In genomic region chr1:63368131-63368530, GRCh38 we compare ENCODE assay signal across 8 cellular contexts. TPM values are rescaled to one million over a fixed set of nuclear protein-coding genes. Genes with fewer than 3 reads are reported as not detected.
A peak's percentile ranks its signal among the peaks of the same experiment; 100 is the strongest.
DNase-seq lines count a peak whose midpoint lies in the region; ATAC-seq and TF ChIP-seq lines count a peak whose summit lies in the region.

No MANE protein-coding gene starts in this region.

- H3K27me3 ChIP-seq in A673 (replicated peaks; ENCODE audit: insufficient read depth, low read depth, low read length, poor library complexity) = no peaks in the 10 kb centered on the region
- no peaks in the 10 kb centered on the region for H3K27me3 ChIP-seq in brain microvascular endothelial cell (replicated peaks)

- intact Hi-C loops in A673 (cut with micrococcal nuclease; ENCODE audit: unreplicated experiment) = no loop called here

- POLR2A ChIA-PET in A673 (lab: Charles Lee; ENCODE audit: low non-redundant PET) = no interaction called here

- TF ChIP-seq CTCF in A673 (conservative IDR thresholded peaks at IDR 0.05; ENCODE audit: low read depth, low read length) (no peak), GM13976 (IDR thresholded peaks at IDR 0.05; ENCODE audit: borderline replicate concordance, control extremely low read depth, extremely low read depth, insufficient read depth, missing control alignments) (no peak), LNCaP clone FGC (IDR thresholded peaks at IDR 0.05; ENCODE audit: control insufficient read depth, extremely low read depth, insufficient read depth) (no peak), brain microvascular endothelial cell (IDR thresholded peaks at IDR 0.05; ENCODE audit: low read depth, low read length, missing control alignments) (no peak), mesothelial cell of epicardium (IDR thresholded peaks at IDR 0.05; ENCODE audit: unreplicated experiment) (no peak)

- BruUV-seq in A673 (replicated peaks; lab: Mats Ljungman, UMichigan) = no TSS peak

- peak overlapping the region; percentile 83 for H3K27ac ChIP-seq in A673 (ENCODE audit: low read depth, low read length, poor library complexity, severe bottlenecking)
- no peak overlapping the region for H3K27ac ChIP-seq in brain microvascular endothelial cell

- no peak for ATAC-seq in HG02571 (IDR thresholded peaks at IDR 0.05; ENCODE audit: unreplicated experiment)

- peak overlapping the region; percentile 95 for H3K4me3 Mint-ChIP-seq in mesothelial cell of epicardium

- DNase-seq in A673 (ENCODE audit: low spot score) (peak; percentile 21), GM13976 (ENCODE audit: low spot score) (peak; percentile 36), LNCaP clone FGC (ENCODE audit: low read depth) (no peak), brain microvascular endothelial cell (no peak), mesothelial cell of epicardium (ENCODE audit: low spot score in 2 of 2, unreplicated experiment in 2 of 2) (no peak), mucosa of gallbladder (ENCODE audit: low spot score) (no peak), NCI-H1436 treated with DMSO at 0.1 percent for 48 hours (lab: John Stamatoyannopoulos, UW) (no peak)

- peaks cover 12% of the 10 kb centered on the region for H3K4me1 ChIP-seq in A673 (ENCODE audit: insufficient read depth, low read length, poor library complexity, severe bottlenecking)

- peaks cover 13% of the 10 kb centered on the region for H3K4me1 Mint-ChIP-seq in mesothelial cell of epicardium

- H3K9me3 ChIP-seq in A673 (ENCODE audit: low read depth, low read length, poor library complexity, severe bottlenecking) = no peaks in the 10 kb centered on the region

- H3K36me3 ChIP-seq in A673 (ENCODE audit: insufficient read depth, low read length, poor library complexity, severe bottlenecking) (peaks cover 20% of the 10 kb centered on the region), brain microvascular endothelial cell (replicated peaks) (no peaks in the 10 kb centered on the region)

- H3K27me3 Mint-ChIP-seq in mesothelial cell of epicardium (ENCODE audit: low read depth) = no peaks in the 10 kb centered on the region

- peak overlapping the region; percentile 92 for H3K4me3 ChIP-seq in A673 (ENCODE audit: low read depth, low read length, poor library complexity, severe bottlenecking)
- H3K4me3 ChIP-seq in LNCaP clone FGC (ENCODE audit: low read depth, low read length) = peak overlapping the region; percentile 94
- H3K4me3 ChIP-seq in brain microvascular endothelial cell (ENCODE audit: low read depth, low read length) = peak overlapping the region; percentile 97

- peak overlapping the region; percentile 81 for H3K27ac Mint-ChIP-seq in mesothelial cell of epicardium

- CTCF ChIA-PET in A673 (lab: Charles Lee) = no interaction called here

- H3K36me3 Mint-ChIP-seq in mesothelial cell of epicardium = peaks cover 3% of the 10 kb centered on the region

- in situ Hi-C loops in GM13976 (cut with MboI; ENCODE audit: low sequenced_read_pairs, unreplicated experiment) (no loop called here), brain microvascular endothelial cell (cut with HindIII; ENCODE audit: low pct_ligation_motif_present, low sequenced_read_pairs) (no loop called here)

- no peaks in the 10 kb centered on the region for H3K9me3 Mint-ChIP-seq in mesothelial cell of epicardium

RNA-seq across cellular contexts. Expression of gene ALG6, which starts 0.7 kb away (rescaled TPM):
- 33.0 and 33.4 TPM in 2 replicates for total RNA-seq in A673 (2021)
- total RNA-seq in mesothelial cell of epicardium = 20.0 to 21.7 TPM (median 20.3 TPM) in 3 replicates
- total RNA-seq in mucosa of gallbladder = 12.5 TPM

RNA-seq across cellular contexts. Expression of gene FOXD3, which starts 45.8 kb away (rescaled TPM):
- 4.5 and 4.7 TPM in 2 replicates for total RNA-seq in A673 (2021)
- not detected in 3 replicates for total RNA-seq in mesothelial cell of epicardium
- 1.3 TPM for total RNA-seq in mucosa of gallbladder

Comparison
In these comparisons a context has a peak if more than half of its experiments do, and no peak if none do; other contexts are left out.
1. DNase-seq: peak in A673 (single experiment) and GM13976 (single experiment); none in LNCaP clone FGC (single experiment), brain microvascular endothelial cell (single experiment), mesothelial cell of epicardium (0 of 2), mucosa of gallbladder (single experiment) and NCI-H1436 treated with DMSO at 0.1 percent for 48 hours (single experiment).
2. Peak in every context shown above with its lines, with median percentiles within 50 percentile points of each other: H3K4me3 ChIP-seq.